ENCODE assay signal across 8 cellular contexts in the genomic region with DNA sequence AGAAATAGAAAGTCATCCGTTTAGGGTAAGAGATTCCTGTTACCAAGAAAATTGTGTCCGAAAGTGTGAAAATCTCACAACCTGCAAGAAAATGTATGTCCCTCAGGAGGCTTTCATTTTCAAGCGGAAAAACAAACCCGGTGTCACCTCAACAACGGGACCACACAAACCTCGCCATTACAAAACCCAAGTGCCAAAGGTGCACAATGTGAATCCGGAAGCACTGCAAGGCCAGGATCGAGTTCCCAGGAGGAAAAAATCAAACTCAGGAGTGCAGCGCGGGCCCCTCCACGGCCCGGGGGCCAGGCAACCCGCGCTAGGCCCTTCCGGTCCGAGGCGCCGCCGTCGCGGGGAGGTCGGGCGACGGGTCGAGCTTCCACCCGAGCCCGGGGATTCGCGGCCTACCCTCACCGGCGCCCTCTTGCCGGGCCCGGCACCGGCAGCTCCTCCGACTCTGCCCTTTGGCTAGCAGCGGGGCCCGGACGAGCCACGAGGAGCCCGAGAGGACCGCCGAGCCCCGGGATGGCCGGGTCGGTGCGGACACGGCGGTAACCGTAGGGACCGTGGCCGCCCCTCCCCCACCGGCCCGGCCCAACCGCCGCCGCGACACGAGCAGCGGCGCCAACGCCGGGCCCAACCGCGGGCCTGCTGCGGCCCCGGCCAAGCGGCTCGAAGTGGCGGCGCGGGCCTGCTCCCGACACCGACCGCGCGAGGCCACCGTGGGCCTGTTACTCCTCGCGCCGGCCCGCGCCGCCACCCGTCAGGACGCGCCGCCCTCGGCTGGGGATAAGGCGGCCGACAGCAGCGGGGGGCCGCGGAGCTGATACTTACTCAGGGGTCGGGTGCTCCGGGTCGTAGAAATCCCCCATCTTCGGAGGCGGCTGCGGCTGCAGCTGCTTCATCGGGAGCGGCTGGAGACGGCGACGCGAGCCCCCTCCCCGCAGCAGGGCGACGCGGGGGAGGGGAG. TPM values are rescaled to one million over a fixed set of nuclear protein-coding genes. Genes with fewer than 3 reads are reported as not detected.
DNase-seq lines count a peak whose midpoint lies in the region; ATAC-seq and TF ChIP-seq lines count a peak whose summit lies in the region.

No MANE protein-coding gene starts in this region.

- CTCF ChIA-PET in A673 (lab: Charles Lee) = no interaction called here

- intact Hi-C loops in A673 (cut with micrococcal nuclease; ENCODE audit: unreplicated experiment) = no loop called here

- no peaks in the 10 kb centered on the region for H3K27me3 ChIP-seq in A673 (replicated peaks; ENCODE audit: insufficient read depth, low read depth, low read length, poor library complexity)
- no peaks in the 10 kb centered on the region for H3K27me3 ChIP-seq in gastroesophageal sphincter

- H3K4me1 ChIP-seq in A673 (ENCODE audit: insufficient read depth, low read length, poor library complexity, severe bottlenecking) = peaks cover 4% of the 10 kb centered on the region
- peaks cover 15 to 68% (median 38%) of the 10 kb centered on the region in 3 donors for H3K4me1 ChIP-seq in gastroesophageal sphincter

- WGBS in gastroesophageal sphincter (ENCODE audit: low coverage in 1 of 2), 2 donors = 0 to 2% methylated on average over 1 to 6 of the region's 109 CpGs

- peak; percentile 18 for ATAC-seq in GM18868 (IDR thresholded peaks at IDR 0.05; ENCODE audit: unreplicated experiment)
- peak; percentile 18 for ATAC-seq in HG03108 (IDR thresholded peaks at IDR 0.05; ENCODE audit: unreplicated experiment)
- peak; percentile 70 for ATAC-seq in gastroesophageal sphincter

- no peak for TF ChIP-seq POLR2A in gastroesophageal sphincter (IDR thresholded peaks at IDR 0.05)

- H3K9me3 ChIP-seq in A673 (ENCODE audit: low read depth, low read length, poor library complexity, severe bottlenecking) = no peaks in the 10 kb centered on the region
- H3K9me3 ChIP-seq in gastroesophageal sphincter = no peaks in the 10 kb centered on the region

- H3K27ac ChIP-seq in A673 (ENCODE audit: low read depth, low read length, poor library complexity, severe bottlenecking) (peak overlapping the region; percentile 91), gastroesophageal sphincter (peak overlapping the region; percentile 95 to 99 (median 98)), substantia nigra (ENCODE audit: low read depth, low read length, poor library complexity, severe bottlenecking) (peak overlapping the region; percentile 90)

- H3K4me3 ChIP-seq in A673 (ENCODE audit: low read depth, low read length, poor library complexity, severe bottlenecking) (peak overlapping the region; percentile 86), gastroesophageal sphincter (peak overlapping the region; percentile 60 to 97)

- H3K36me3 ChIP-seq in A673 (ENCODE audit: insufficient read depth, low read length, poor library complexity, severe bottlenecking) (no peaks in the 10 kb centered on the region), gastroesophageal sphincter (no peaks in the 10 kb centered on the region)

- TF ChIP-seq EP300 in gastroesophageal sphincter (IDR thresholded peaks at IDR 0.05) = no peak

- DNase-seq in A673 (ENCODE audit: low spot score) (peak; percentile 11), RPMI7951 (ENCODE audit: low read depth) (peak; percentile 32), nucleus accumbens (lab: John Stamatoyannopoulos, UW) (peak in 43 of 56 donors; percentile 10 to 76 (median 47)), substantia nigra (lab: John Stamatoyannopoulos, UW) (peak in 41 of 49 donors; percentile 12 to 77 (median 45))
- peak; percentile 18 to 46 (median 33) for DNase-seq in activated naive CD4-positive, alpha-beta T cell (lab: John Stamatoyannopoulos, UW)

- POLR2A ChIA-PET in A673 (lab: Charles Lee; ENCODE audit: low non-redundant PET) = interaction anchor here (0.7 kb wide), 1 partner anchor 18 kb away, joined by 3 read pairs; no protein-coding TSS in a partner anchor

- BruUV-seq in A673 (replicated peaks; lab: Mats Ljungman, UMichigan) = no TSS peak

- TF ChIP-seq CTCF in A673 (conservative IDR thresholded peaks at IDR 0.05; ENCODE audit: low read depth, low read length) (no peak), gastroesophageal sphincter (IDR thresholded peaks at IDR 0.05) (no peak)

RNA-seq across cellular contexts. Expression of gene SETD2, which starts 0.6 kb away (rescaled TPM):
- total RNA-seq in A673 (2021) (28.8 and 29.3 TPM in 2 replicates), gastroesophageal sphincter (10 to 100 TPM; 54.0 to 70.2 (median 58.5) TPM)
- total RNA-seq in RPMI7951 (2014; rRNA removed; shearing (Covaris generic)) = 17.5 and 21.1 TPM in 2 replicates

Comparison
In these comparisons a context has a peak if more than half of its experiments do, and no peak if none do; other contexts are left out.
1. Peak in every context shown above with its lines: DNase-seq, ATAC-seq, H3K4me3 ChIP-seq and H3K27ac ChIP-seq.
2. ATAC-seq: peak in every context shown above with its lines; median percentile 70 in gastroesophageal sphincter; 18 in GM18868; 18 in HG03108.